In the genomic region with DNA sequence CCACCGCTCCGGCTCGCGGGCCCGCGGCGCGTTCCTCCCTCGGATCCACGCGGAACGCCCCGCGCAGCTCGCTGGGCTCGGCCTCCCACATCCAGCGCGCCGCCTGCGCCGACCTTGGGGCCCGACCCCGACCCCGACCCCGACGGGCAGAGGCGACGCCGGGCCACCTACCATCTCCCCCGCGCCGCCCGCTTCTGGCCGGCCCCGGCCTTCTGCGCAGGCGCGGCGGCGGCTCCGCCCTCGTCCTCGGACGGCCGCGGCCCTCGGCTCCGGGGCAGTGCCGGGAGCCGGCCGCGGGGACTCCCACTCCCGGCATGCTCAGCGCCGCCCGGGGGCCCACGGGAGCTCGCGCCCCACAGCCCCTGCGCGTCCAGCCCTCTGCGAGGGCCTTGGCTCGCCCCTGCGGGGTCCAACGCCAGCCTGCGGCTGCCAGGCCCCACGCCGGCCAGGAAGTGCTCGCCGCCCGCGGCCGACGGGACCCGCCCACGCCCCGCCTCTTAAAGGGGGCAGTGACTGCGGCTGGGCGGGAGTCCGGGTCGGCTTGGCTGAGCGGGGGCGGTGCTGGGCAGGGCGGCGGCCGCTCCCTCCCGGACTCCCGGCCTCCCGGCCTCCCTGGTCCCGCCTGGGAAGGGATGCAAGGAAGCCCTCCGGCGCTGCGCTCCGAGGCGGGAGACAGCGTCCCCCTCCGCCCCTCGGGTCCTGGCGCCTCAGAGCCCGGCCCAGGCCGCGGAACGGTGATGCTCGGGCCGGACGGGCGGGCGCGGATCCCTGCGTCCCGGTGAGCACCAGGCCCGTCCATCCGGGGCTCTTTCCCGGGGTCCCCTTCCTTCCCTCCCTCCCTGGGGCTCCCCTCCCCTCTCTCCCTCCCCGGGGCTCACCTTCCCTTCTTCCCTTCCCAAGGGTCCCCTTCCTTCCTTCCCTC, we compare ENCODE assay signal across 1 cellular context.
A peak's percentile ranks its signal among the peaks of the same experiment; 100 is the strongest.
TF ChIP-seq lines count a peak whose summit lies in the region.

A gene (minus strand): TSS at position 216 of the 922 bp plus-strand sequence. CDS start 42 bp downstream, at position 174.

TF ChIP-seq in HepG2, 621 proteins besides CTCF, POLR2A, EP300 and RAD21 (continued from another document and continues in another):
- TF ChIP-seq, protein P1, sequence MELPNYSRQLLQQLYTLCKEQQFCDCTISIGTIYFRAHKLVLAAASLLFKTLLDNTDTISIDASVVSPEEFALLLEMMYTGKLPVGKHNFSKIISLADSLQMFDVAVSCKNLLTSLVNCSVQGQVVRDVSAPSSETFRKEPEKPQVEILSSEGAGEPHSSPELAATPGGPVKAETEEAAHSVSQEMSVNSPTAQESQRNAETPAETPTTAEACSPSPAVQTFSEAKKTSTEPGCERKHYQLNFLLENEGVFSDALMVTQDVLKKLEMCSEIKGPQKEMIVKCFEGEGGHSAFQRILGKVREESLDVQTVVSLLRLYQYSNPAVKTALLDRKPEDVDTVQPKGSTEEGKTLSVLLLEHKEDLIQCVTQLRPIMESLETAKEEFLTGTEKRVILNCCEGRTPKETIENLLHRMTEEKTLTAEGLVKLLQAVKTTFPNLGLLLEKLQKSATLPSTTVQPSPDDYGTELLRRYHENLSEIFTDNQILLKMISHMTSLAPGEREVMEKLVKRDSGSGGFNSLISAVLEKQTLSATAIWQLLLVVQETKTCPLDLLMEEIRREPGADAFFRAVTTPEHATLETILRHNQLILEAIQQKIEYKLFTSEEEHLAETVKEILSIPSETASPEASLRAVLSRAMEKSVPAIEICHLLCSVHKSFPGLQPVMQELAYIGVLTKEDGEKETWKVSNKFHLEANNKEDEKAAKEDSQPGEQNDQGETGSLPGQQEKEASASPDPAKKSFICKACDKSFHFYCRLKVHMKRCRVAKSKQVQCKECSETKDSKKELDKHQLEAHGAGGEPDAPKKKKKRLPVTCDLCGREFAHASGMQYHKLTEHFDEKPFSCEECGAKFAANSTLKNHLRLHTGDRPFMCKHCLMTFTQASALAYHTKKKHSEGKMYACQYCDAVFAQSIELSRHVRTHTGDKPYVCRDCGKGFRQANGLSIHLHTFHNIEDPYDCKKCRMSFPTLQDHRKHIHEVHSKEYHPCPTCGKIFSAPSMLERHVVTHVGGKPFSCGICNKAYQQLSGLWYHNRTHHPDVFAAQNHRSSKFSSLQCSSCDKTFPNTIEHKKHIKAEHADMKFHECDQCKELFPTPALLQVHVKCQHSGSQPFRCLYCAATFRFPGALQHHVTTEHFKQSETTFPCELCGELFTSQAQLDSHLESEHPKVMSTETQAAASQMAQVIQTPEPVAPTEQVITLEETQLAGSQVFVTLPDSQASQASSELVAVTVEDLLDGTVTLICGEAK (IDR thresholded peaks at IDR 0.05), result no peak
- TF ChIP-seq, protein P1 (CRISPR knock-in tag; IDR thresholded peaks at IDR 0.05), result no peak; the same call in 1 of the 2 replicates
- TF ChIP-seq, protein P2, sequence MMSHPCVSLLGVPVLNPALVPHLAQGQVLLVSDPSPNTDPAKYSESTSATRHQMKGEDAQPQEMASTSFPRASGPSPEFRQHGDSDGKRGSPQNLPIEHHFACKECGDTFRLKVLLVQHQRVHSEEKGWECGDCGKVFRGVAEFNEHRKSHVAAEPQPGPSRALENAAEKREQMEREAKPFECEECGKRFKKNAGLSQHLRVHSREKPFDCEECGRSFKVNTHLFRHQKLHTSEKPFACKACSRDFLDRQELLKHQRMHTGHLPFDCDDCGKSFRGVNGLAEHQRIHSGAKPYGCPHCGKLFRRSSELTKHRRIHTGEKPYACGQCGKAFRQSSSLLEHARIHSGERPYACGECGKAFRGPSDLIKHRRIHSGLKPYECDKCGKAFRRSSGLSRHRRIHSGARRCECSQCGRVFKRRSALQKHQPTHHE (CRISPR knock-in tag; IDR thresholded peaks at IDR 0.05; ENCODE audit: borderline replicate concordance), result no peak
- no peak; the same call in 1 of the 2 replicates for TF ChIP-seq HDAC2 (CRISPR knock-in tag; IDR thresholded peaks at IDR 0.05)
- TF ChIP-seq, protein P3, sequence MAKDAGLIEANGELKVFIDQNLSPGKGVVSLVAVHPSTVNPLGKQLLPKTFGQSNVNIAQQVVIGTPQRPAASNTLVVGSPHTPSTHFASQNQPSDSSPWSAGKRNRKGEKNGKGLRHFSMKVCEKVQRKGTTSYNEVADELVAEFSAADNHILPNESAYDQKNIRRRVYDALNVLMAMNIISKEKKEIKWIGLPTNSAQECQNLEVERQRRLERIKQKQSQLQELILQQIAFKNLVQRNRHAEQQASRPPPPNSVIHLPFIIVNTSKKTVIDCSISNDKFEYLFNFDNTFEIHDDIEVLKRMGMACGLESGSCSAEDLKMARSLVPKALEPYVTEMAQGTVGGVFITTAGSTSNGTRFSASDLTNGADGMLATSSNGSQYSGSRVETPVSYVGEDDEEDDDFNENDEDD (CRISPR knock-in tag; IDR thresholded peaks at IDR 0.05; ENCODE audit: borderline replicate concordance), result peak; percentile 73
- no peak for TF ChIP-seq U2AF2 (IDR thresholded peaks at IDR 0.05; ENCODE audit: low read depth, low read length)
- TF ChIP-seq, protein P4, sequence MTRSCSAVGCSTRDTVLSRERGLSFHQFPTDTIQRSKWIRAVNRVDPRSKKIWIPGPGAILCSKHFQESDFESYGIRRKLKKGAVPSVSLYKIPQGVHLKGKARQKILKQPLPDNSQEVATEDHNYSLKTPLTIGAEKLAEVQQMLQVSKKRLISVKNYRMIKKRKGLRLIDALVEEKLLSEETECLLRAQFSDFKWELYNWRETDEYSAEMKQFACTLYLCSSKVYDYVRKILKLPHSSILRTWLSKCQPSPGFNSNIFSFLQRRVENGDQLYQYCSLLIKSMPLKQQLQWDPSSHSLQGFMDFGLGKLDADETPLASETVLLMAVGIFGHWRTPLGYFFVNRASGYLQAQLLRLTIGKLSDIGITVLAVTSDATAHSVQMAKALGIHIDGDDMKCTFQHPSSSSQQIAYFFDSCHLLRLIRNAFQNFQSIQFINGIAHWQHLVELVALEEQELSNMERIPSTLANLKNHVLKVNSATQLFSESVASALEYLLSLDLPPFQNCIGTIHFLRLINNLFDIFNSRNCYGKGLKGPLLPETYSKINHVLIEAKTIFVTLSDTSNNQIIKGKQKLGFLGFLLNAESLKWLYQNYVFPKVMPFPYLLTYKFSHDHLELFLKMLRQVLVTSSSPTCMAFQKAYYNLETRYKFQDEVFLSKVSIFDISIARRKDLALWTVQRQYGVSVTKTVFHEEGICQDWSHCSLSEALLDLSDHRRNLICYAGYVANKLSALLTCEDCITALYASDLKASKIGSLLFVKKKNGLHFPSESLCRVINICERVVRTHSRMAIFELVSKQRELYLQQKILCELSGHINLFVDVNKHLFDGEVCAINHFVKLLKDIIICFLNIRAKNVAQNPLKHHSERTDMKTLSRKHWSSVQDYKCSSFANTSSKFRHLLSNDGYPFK (CRISPR knock-in tag; IDR thresholded peaks at IDR 0.05; ENCODE audit: borderline replicate concordance), result no peak
- TF ChIP-seq, protein P5, sequence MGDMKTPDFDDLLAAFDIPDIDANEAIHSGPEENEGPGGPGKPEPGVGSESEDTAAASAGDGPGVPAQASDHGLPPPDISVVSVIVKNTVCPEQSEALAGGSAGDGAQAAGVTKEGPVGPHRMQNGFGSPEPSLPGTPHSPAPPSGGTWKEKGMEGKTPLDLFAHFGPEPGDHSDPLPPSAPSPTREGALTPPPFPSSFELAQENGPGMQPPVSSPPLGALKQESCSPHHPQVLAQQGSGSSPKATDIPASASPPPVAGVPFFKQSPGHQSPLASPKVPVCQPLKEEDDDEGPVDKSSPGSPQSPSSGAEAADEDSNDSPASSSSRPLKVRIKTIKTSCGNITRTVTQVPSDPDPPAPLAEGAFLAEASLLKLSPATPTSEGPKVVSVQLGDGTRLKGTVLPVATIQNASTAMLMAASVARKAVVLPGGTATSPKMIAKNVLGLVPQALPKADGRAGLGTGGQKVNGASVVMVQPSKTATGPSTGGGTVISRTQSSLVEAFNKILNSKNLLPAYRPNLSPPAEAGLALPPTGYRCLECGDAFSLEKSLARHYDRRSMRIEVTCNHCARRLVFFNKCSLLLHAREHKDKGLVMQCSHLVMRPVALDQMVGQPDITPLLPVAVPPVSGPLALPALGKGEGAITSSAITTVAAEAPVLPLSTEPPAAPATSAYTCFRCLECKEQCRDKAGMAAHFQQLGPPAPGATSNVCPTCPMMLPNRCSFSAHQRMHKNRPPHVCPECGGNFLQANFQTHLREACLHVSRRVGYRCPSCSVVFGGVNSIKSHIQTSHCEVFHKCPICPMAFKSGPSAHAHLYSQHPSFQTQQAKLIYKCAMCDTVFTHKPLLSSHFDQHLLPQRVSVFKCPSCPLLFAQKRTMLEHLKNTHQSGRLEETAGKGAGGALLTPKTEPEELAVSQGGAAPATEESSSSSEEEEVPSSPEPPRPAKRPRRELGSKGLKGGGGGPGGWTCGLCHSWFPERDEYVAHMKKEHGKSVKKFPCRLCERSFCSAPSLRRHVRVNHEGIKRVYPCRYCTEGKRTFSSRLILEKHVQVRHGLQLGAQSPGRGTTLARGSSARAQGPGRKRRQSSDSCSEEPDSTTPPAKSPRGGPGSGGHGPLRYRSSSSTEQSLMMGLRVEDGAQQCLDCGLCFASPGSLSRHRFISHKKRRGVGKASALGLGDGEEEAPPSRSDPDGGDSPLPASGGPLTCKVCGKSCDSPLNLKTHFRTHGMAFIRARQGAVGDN (CRISPR knock-in tag; IDR thresholded peaks at IDR 0.05), result peak; percentile 63; the same call in 1 of the 2 replicates
- no peak for TF ChIP-seq GPN1 (CRISPR knock-in tag; IDR thresholded peaks at IDR 0.05; ENCODE audit: borderline replicate concordance)
- TF ChIP-seq, protein P6, sequence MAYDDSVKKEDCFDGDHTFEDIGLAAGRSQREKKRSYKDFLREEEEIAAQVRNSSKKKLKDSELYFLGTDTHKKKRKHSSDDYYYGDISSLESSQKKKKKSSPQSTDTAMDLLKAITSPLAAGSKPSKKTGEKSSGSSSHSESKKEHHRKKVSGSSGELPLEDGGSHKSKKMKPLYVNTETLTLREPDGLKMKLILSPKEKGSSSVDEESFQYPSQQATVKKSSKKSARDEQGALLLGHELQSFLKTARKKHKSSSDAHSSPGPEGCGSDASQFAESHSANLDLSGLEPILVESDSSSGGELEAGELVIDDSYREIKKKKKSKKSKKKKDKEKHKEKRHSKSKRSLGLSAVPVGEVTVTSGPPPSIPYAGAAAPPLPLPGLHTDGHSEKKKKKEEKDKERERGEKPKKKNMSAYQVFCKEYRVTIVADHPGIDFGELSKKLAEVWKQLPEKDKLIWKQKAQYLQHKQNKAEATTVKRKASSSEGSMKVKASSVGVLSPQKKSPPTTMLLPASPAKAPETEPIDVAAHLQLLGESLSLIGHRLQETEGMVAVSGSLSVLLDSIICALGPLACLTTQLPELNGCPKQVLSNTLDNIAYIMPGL (CRISPR knock-in tag; IDR thresholded peaks at IDR 0.05; ENCODE audit: borderline replicate concordance in 1 of 2, low read depth in 1 of 2), result peak in 1 of 2 experiments; percentile 72; a peak in 3 of 4 replicates
- no peak for TF ChIP-seq MAFG (CRISPR knock-in tag; IDR thresholded peaks at IDR 0.05)
- no peak for TF ChIP-seq MATR3 (CRISPR knock-in tag; IDR thresholded peaks at IDR 0.05)
- TF ChIP-seq, protein P7, sequence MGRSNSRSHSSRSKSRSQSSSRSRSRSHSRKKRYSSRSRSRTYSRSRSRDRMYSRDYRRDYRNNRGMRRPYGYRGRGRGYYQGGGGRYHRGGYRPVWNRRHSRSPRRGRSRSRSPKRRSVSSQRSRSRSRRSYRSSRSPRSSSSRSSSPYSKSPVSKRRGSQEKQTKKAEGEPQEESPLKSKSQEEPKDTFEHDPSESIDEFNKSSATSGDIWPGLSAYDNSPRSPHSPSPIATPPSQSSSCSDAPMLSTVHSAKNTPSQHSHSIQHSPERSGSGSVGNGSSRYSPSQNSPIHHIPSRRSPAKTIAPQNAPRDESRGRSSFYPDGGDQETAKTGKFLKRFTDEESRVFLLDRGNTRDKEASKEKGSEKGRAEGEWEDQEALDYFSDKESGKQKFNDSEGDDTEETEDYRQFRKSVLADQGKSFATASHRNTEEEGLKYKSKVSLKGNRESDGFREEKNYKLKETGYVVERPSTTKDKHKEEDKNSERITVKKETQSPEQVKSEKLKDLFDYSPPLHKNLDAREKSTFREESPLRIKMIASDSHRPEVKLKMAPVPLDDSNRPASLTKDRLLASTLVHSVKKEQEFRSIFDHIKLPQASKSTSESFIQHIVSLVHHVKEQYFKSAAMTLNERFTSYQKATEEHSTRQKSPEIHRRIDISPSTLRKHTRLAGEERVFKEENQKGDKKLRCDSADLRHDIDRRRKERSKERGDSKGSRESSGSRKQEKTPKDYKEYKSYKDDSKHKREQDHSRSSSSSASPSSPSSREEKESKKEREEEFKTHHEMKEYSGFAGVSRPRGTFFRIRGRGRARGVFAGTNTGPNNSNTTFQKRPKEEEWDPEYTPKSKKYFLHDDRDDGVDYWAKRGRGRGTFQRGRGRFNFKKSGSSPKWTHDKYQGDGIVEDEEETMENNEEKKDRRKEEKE (IDR thresholded peaks at IDR 0.05), result no peak
- TF ChIP-seq PAWR (CRISPR knock-in tag; IDR thresholded peaks at IDR 0.05; ENCODE audit: borderline replicate concordance), result no peak
- TF ChIP-seq ZSCAN25 (CRISPR knock-in tag; IDR thresholded peaks at IDR 0.05), result peak; percentile 91
- peak; percentile 18 for TF ChIP-seq ZEB1 (IDR thresholded peaks at IDR 0.05; ENCODE audit: insufficient replicate concordance, low read depth)
- no peak for TF ChIP-seq ZNF562 (CRISPR knock-in tag; IDR thresholded peaks at IDR 0.05; ENCODE audit: borderline replicate concordance)
- TF ChIP-seq, protein P8, sequence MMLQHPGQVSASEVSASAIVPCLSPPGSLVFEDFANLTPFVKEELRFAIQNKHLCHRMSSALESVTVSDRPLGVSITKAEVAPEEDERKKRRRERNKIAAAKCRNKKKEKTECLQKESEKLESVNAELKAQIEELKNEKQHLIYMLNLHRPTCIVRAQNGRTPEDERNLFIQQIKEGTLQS (CRISPR knock-in tag; IDR thresholded peaks at IDR 0.05), result no peak
- no peak for TF ChIP-seq PRPF4 (IDR thresholded peaks at IDR 0.05; ENCODE audit: low read depth, low read length, poor library complexity, severe bottlenecking)
- TF ChIP-seq ZSCAN29 (CRISPR knock-in tag; conservative IDR thresholded peaks at IDR 0.05), result no peak
